Comparison of ENCODE assay signal across 1 cellular context in the genomic region with DNA sequence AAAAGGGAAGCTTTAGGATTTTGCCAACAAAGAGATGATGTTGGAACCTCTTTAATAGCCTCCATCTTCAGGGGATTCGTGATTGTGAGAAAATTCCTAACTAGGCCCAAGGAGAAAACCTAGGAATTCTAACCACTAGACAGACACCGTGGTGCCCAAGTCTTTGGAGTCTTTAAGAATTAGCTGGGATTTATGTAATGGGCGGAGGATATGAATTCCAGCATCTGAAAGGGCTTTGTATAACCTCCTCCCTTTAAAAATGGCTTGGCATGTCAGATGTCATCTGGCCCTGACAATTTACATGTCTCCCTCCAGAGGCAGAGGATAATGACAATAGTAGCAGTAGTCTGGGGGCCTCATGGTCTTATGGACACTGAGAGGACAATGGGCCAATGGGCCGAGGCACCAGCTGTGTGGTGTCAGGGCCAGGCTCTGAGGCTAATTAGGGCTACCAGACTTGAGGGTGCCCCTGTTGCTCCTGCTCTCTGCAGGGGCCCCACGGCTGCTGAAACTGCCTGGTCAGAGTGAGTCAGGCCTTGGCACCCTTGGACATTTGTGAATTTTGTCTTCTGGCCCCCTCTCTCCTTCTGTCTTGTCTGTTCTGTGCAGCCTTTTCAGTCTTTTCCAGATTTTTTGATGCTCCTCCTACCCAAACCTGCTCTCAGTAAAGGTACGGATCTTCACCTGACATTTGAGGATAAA.
TF ChIP-seq lines count a peak whose summit lies in the region.

No MANE protein-coding gene starts in this region.

TF ChIP-seq in GM23338, 12 proteins besides CTCF, POLR2A, EP300 and RAD21 (continued from another document):
- no peak for TF ChIP-seq EZH2 (IDR thresholded peaks at IDR 0.05; ENCODE audit: low read depth, unreplicated experiment)
- TF ChIP-seq, protein P1, sequence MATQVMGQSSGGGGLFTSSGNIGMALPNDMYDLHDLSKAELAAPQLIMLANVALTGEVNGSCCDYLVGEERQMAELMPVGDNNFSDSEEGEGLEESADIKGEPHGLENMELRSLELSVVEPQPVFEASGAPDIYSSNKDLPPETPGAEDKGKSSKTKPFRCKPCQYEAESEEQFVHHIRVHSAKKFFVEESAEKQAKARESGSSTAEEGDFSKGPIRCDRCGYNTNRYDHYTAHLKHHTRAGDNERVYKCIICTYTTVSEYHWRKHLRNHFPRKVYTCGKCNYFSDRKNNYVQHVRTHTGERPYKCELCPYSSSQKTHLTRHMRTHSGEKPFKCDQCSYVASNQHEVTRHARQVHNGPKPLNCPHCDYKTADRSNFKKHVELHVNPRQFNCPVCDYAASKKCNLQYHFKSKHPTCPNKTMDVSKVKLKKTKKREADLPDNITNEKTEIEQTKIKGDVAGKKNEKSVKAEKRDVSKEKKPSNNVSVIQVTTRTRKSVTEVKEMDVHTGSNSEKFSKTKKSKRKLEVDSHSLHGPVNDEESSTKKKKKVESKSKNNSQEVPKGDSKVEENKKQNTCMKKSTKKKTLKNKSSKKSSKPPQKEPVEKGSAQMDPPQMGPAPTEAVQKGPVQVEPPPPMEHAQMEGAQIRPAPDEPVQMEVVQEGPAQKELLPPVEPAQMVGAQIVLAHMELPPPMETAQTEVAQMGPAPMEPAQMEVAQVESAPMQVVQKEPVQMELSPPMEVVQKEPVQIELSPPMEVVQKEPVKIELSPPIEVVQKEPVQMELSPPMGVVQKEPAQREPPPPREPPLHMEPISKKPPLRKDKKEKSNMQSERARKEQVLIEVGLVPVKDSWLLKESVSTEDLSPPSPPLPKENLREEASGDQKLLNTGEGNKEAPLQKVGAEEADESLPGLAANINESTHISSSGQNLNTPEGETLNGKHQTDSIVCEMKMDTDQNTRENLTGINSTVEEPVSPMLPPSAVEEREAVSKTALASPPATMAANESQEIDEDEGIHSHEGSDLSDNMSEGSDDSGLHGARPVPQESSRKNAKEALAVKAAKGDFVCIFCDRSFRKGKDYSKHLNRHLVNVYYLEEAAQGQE (IDR thresholded peaks at IDR 0.05; ENCODE audit: unreplicated experiment) = no peak
- no peak for TF ChIP-seq CREB1 (CRISPR knock-in tag; IDR thresholded peaks at IDR 0.05; ENCODE audit: low read depth)
- no peak for TF ChIP-seq ZNF114 (CRISPR knock-in tag; IDR thresholded peaks at IDR 0.05)
- no peak for TF ChIP-seq POLR2AphosphoS5 (IDR thresholded peaks at IDR 0.05; ENCODE audit: low read depth)
- TF ChIP-seq JUNB (IDR thresholded peaks at IDR 0.05; ENCODE audit: unreplicated experiment) = no peak
- no peak for TF ChIP-seq NANOG (IDR thresholded peaks at IDR 0.05; ENCODE audit: borderline replicate concordance)
